ENCODE assay signal across 8 cellular contexts in genomic region chr2:96951125-96951654, GRCh38. TPM values are rescaled to one million over a fixed set of nuclear protein-coding genes. Genes with fewer than 3 reads are reported as not detected.
DNase-seq lines count a peak whose midpoint lies in the region; ATAC-seq, FAIRE-seq and TF ChIP-seq lines count a peak whose summit lies in the region.

No MANE protein-coding gene starts in this region.

- dilution Hi-C loops in keratinocyte (cut with MboI; ENCODE audit: extremely low pct_ligation_motif_present, low sequenced_read_pairs): no loop called here

- H3K36me3 ChIP-seq in bronchial epithelial cell (ENCODE audit: control insufficient read depth, insufficient read depth, low read length): no peaks in the 10 kb centered on the region
- H3K36me3 ChIP-seq in keratinocyte (ENCODE audit: control insufficient read depth in 2 of 2, extremely low read depth in 1 of 2, insufficient read depth in 2 of 2, low read length in 2 of 2): no peaks in the 10 kb centered on the region

- H3K4me3 ChIP-seq in bronchial epithelial cell (ENCODE audit: low read depth, low read length): no peak overlapping the region
- peak overlapping the region in 1 of 3 experiments; percentile 8 for H3K4me3 ChIP-seq in keratinocyte (ENCODE audit: control insufficient read depth in 2 of 3, extremely low read depth in 1 of 3, insufficient read depth in 2 of 3, low read depth in 1 of 3, low read length in 3 of 3)

- no peak for TF ChIP-seq POLR2A in H54 (IDR thresholded peaks at IDR 0.05; ENCODE audit: low read depth, low read length)

- FAIRE-seq in H54 (lab: Jason Lieb, UNC) (no peak), bronchial epithelial cell (lab: Jason Lieb, UNC) (no peak), keratinocyte (lab: Jason Lieb, UNC) (peak; percentile 46)

- H3K27me3 ChIP-seq in bronchial epithelial cell (ENCODE audit: control insufficient read depth, insufficient read depth, low read length) (no peaks in the 10 kb centered on the region), keratinocyte (ENCODE audit: control insufficient read depth, extremely low read depth, insufficient read depth, low read length) (peaks cover 48% of the 10 kb centered on the region)

- H2AFZ ChIP-seq in keratinocyte (ENCODE audit: control insufficient read depth, low read length): peak overlapping the region; percentile 30

- no peak for ATAC-seq in HG03378 (IDR thresholded peaks at IDR 0.05; ENCODE audit: unreplicated experiment)

- DNase-seq in H54 (ENCODE audit: insufficient read length, low spot score): peak; percentile 61
- DNase-seq in NCI-H2171 (lab: John Stamatoyannopoulos, UW): peak; percentile 76
- DNase-seq in activated CD4-positive, CD25-positive, alpha-beta regulatory T cell (lab: John Stamatoyannopoulos, UW): peak; percentile 38 to 67 (median 52)
- DNase-seq in bronchial epithelial cell (ENCODE audit: low read depth): peak; percentile 54
- DNase-seq in keratinocyte (ENCODE audit: low read depth, low spot score): no peak
- DNase-seq in stimulated activated CD4-positive, alpha-beta T cell treated with anti-CD3 and anti-CD28 coated beads, Interleukin-1b, Interleukin-23, amount 100 ng/mL, for 24 hours (ENCODE audit: low read depth in 4 of 4, low spot score in 1 of 4): peak; percentile 46 to 68 (median 62)

- no peak overlapping the region for H3K9ac ChIP-seq in keratinocyte (ENCODE audit: control insufficient read depth, extremely low read depth, insufficient read depth, low read length)

- H3K9me3 ChIP-seq in keratinocyte (ENCODE audit: control insufficient read depth, low read depth, low read length): no peaks in the 10 kb centered on the region

- H3K27ac ChIP-seq in C4-2B (no peak overlapping the region), keratinocyte (ENCODE audit: control insufficient read depth, insufficient read depth, low read length) (no peak overlapping the region)

- peak overlapping the region; percentile 70 for H3K4me2 ChIP-seq in keratinocyte (ENCODE audit: control insufficient read depth, extremely low read depth, insufficient read depth, low read depth, low read length)

- no peaks in the 10 kb centered on the region for H3K9me1 ChIP-seq in keratinocyte (ENCODE audit: control insufficient read depth, extremely low read depth, insufficient read depth, low read length)

- peaks cover 5% of the 10 kb centered on the region for H3K4me1 ChIP-seq in keratinocyte (ENCODE audit: control insufficient read depth, extremely low read depth, insufficient read depth, low read length)

- TF ChIP-seq CTCF in C4-2B (conservative IDR thresholded peaks at IDR 0.05) (peak; percentile 93), bronchial epithelial cell (IDR thresholded peaks at IDR 0.05; ENCODE audit: insufficient read depth, low read length, severe bottlenecking) (peak; percentile 96), keratinocyte (optimal IDR thresholded peaks at IDR 0.05 in 1 of 3, IDR thresholded peaks at IDR 0.05 in 1 of 3, conservative IDR thresholded peaks at IDR 0.05 in 1 of 3; ENCODE audit: extremely low read depth in 1 of 3, insufficient read depth in 2 of 3, low read length in 3 of 3) (peak; percentile 93 to 96 (median 95))

- H4K20me1 ChIP-seq in keratinocyte (ENCODE audit: control insufficient read depth, extremely low read depth, insufficient read depth, low read length): no peaks in the 10 kb centered on the region

- no peaks in the 10 kb centered on the region for H3K79me2 ChIP-seq in keratinocyte (ENCODE audit: control insufficient read depth, insufficient read depth, low read length)

RNA-seq across cellular contexts. Expression of gene FAM178B, which starts 35.2 kb away (rescaled TPM):
- total RNA-seq in bronchial epithelial cell: not detected in 2 replicates
- 0.09 to 0.12 TPM in 2 of 3 replicates, not detected in the other for polyA plus RNA-seq in keratinocyte
- not detected for polyA plus RNA-seq in keratinocyte (2011; ENCODE audit: low read depth)
- polyA plus RNA-seq in keratinocyte (2011; cell fraction: cytosol; rRNA removed): not detected in 2 replicates
- polyA plus RNA-seq in keratinocyte (2011; cell fraction: nucleus; rRNA removed): not detected in 2 replicates
- 0.17 TPM in 1 of 2 replicates, not detected in the other for polyA plus RNA-seq in keratinocyte (2012; ENCODE audit: low replicate concordance)
- not detected in 3 replicates for polyA minus RNA-seq in keratinocyte
- polyA minus RNA-seq in keratinocyte (2011; cell fraction: cytosol; rRNA and poly(A)+ RNA removed): not detected
- polyA minus RNA-seq in keratinocyte (2011; cell fraction: nucleus; rRNA and poly(A)+ RNA removed): not detected in 2 replicates
